ENCODE assay signal across 9 cellular contexts in the genomic region with DNA sequence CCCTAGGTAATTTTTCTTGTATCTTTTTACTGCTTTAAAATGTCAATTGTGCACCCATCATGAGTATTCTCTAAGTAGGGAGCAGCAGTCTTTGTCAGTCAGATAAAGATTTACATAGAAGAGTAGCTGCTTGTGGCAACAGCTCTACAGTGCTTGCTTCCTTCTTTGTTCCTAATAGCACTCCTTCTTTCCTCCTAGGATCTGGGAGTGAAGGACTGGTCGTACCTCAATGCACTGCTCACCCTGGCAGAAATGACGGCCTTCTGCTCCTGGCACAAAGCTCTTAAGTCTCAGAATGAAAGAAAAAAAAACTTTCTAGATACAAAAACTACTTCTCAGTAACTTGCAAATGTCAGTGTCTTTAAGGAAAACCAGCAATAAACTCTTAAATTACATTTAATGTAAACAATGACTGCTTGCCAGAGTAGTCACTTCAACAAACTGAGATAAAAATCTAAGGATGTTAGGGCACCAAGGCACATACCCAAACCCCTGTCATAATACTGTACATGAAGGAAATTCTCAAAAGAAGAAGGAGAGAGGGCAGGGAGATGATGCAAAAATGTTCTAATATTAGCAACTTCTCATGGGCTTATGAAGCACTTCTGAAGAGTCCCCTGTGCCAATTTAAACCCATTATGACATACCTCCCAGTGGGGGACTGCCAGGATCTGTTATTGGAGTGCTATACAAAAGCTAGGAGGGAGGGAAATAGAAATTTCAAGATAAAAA. TPM values are rescaled to one million over a fixed set of nuclear protein-coding genes. Genes with fewer than 3 reads are reported as not detected.
A peak's percentile ranks its signal among the peaks of the same experiment; 100 is the strongest.
DNase-seq lines count a peak whose midpoint lies in the region; ATAC-seq and TF ChIP-seq lines count a peak whose summit lies in the region.
"Had no signal": no experiment of that assay in that cellular context is flagged by ENCODE, and none has a peak within 500 bp of the region (broad histone marks: within the 10 kb centered on the region; RNA-seq: fewer than 3 reads in every experiment).

No MANE protein-coding gene starts in this region.

- H2AFZ ChIP-seq in GM23248: no peak overlapping the region
- H2AFZ ChIP-seq in parathyroid adenoma: no peak overlapping the region

- H3K79me2 ChIP-seq in GM23248 (ENCODE audit: insufficient read depth) (peaks cover 70% of the 10 kb centered on the region), parathyroid adenoma (no peaks in the 10 kb centered on the region)

- no peaks in the 10 kb centered on the region for H3K27me3 ChIP-seq in GM23248 (replicated peaks; ENCODE audit: insufficient read depth)
- no peaks in the 10 kb centered on the region for H3K27me3 ChIP-seq in parathyroid adenoma (ENCODE audit: control insufficient read depth, insufficient read depth, low read length)

- no peak for ATAC-seq in esophagus mucosa

- 92 to 94% methylated on average over 2 of the region's 2 CpGs for WGBS in GM23248 (ENCODE audit: low coverage in 1 of 2, low lambda C conversion rate in 2 of 2, missing lambda C conversion rate in 2 of 2), 2 experiments

- DNase-seq in GM23248: peak; percentile 75
- peak; percentile 60 for DNase-seq in NCI-H345 (lab: John Stamatoyannopoulos, UW)
- DNase-seq in fibroblast of gingiva (ENCODE audit: low read depth): peak; percentile 92
- no peak for DNase-seq in stimulated activated CD4-positive, alpha-beta T cell treated with anti-CD3 and anti-CD28 coated beads, Interleukin-2, amount 100 ng/mL, for 48 hours
- DNase-seq in hypothalamus (lab: John Stamatoyannopoulos, UW): no peak
- no peak for DNase-seq in NCI-H526 (lab: John Stamatoyannopoulos, UW)
- DNase-seq: NCI-H2081 treated with DMSO at 0.1 percent for 48 hours had no signal

- H3K4me1 ChIP-seq in GM23248 (ENCODE audit: insufficient read depth) (peaks cover 17% of the 10 kb centered on the region), parathyroid adenoma (peaks cover 4% of the 10 kb centered on the region)

- peak overlapping the region; percentile 25 for H3K4me2 ChIP-seq in GM23248 (ENCODE audit: unreplicated experiment)
- H3K4me2 ChIP-seq in parathyroid adenoma (ENCODE audit: low read length): peak overlapping the region; percentile 49

- H3K36me3 ChIP-seq in GM23248 (ENCODE audit: low read depth) (0 out of 2 replicates have a peak, but pooled peaks cover 5% of the 10 kb centered on the region), parathyroid adenoma (ENCODE audit: control insufficient read depth, insufficient read depth, low read length) (no peaks in the 10 kb centered on the region)

- peaks cover 14% of the 10 kb centered on the region for H3F3A ChIP-seq in GM23248 (ENCODE audit: insufficient read depth)

- H4K20me1 ChIP-seq in GM23248 (ENCODE audit: insufficient read depth): peaks cover 4% of the 10 kb centered on the region; the same call in 1 of the 2 replicates

- H3K27ac ChIP-seq in GM23248 (peak overlapping the region; percentile 72), parathyroid adenoma (no peak overlapping the region)

- H3K9me2 ChIP-seq in GM23248 (ENCODE audit: insufficient read depth): no peaks in the 10 kb centered on the region

- no peaks in the 10 kb centered on the region for H3K9me3 ChIP-seq in GM23248 (ENCODE audit: low read depth)
- H3K9me3 ChIP-seq in parathyroid adenoma (ENCODE audit: control insufficient read depth, low read length): no peaks in the 10 kb centered on the region

- H3K9ac ChIP-seq in GM23248 (peak overlapping the region; percentile 52), parathyroid adenoma (no peak overlapping the region)

- H3K4me3 ChIP-seq in GM23248 (no peak overlapping the region), parathyroid adenoma (ENCODE audit: low read depth, low read length) (peak overlapping the region; percentile 17)

- no peak for TF ChIP-seq CTCF in parathyroid adenoma (IDR thresholded peaks at IDR 0.05)

- in situ Hi-C loops in GM23248 (cut with MboI): no loop called here

RNA-seq across cellular contexts. Expression of a gene that starts 34.0 kb away (rescaled TPM):
- 6.3 and 6.6 TPM in 2 replicates for total RNA-seq in GM23248 (2014; rRNA removed; shearing (Covaris generic))
- 10.6 and 12.6 TPM in 2 replicates for polyA plus RNA-seq in GM23248 (2016; fragmentation: Nextera tagmentation; extraction: Ambion mirVana)
- total RNA-seq in esophagus mucosa: 23.1 TPM

Comparison
In these comparisons a context has a peak if more than half of its experiments do, and no peak if none do; other contexts are left out.
1. DNase-seq: peak in GM23248 (single experiment), NCI-H345 (single experiment) and fibroblast of gingiva (single experiment); none in stimulated activated CD4-positive, alpha-beta T cell treated with anti-CD3 and anti-CD28 coated beads, Interleukin-2, amount 100 ng/mL, for 48 hours (0 of 2), hypothalamus (0 of 51) and NCI-H526 (0 of 2).